In genomic region chr4:140092094-140092820, GRCh38 we compare ENCODE assay signal across 8 cellular contexts.
DNase-seq lines count a peak whose midpoint lies in the region; ATAC-seq and TF ChIP-seq lines count a peak whose summit lies in the region.

No MANE protein-coding gene starts in this region.

- H3K36me3 ChIP-seq in HUES64 (ENCODE audit: insufficient read depth, low read length) = no peaks in the 10 kb centered on the region
- no peaks in the 10 kb centered on the region for H3K36me3 ChIP-seq in Peyer's patch
- H3K36me3 ChIP-seq in esophagus (ENCODE audit: control insufficient read depth in 2 of 2, insufficient read depth in 2 of 2, low read length in 1 of 2) = no peaks in the 10 kb centered on the region

- H3K4me3 ChIP-seq in AG04449 (ENCODE audit: low read depth, low read length) (peak overlapping the region; percentile 39), HUES64 (ENCODE audit: low read length) (peak overlapping the region; percentile 33), Peyer's patch (peak overlapping the region in 3 of 4 donors; percentile 1 to 42 (median 37)), esophagus (ENCODE audit: low read depth in 1 of 2, low read length in 2 of 2) (peak overlapping the region; percentile 17 to 43)

- H3K9me3 ChIP-seq in HUES64 (ENCODE audit: insufficient read depth, low read depth, low read length) (no peaks in the 10 kb centered on the region), Peyer's patch (no peaks in the 10 kb centered on the region), esophagus (ENCODE audit: control insufficient read depth in 2 of 2, insufficient read depth in 1 of 2, low read depth in 1 of 2, low read length in 1 of 2) (no peaks in the 10 kb centered on the region)

- no peak for TF ChIP-seq POLR2A in Peyer's patch (IDR thresholded peaks at IDR 0.05)

- POLR2A ChIA-PET in AG04449 (lab: Yijun Ruan, JAX) = no interaction called here
- POLR2A ChIA-PET in naive thymus-derived CD8-positive, alpha-beta T cell (lab: Charles Lee) = interaction anchor here (1.2 to 4.0 kb wide), 2 partner anchors 21 to 43 kb away, joined by 5 to 24 read pairs; no protein-coding TSS in a partner anchor

- 10% methylated on average over 21 of the region's 23 CpGs for WGBS in HUES64
- 36% methylated on average over 23 of the region's 23 CpGs for WGBS in esophagus, 2 donors

- H3K36me3 Mint-ChIP-seq in naive thymus-derived CD8-positive, alpha-beta T cell = no peaks in the 10 kb centered on the region

- H3K27ac ChIP-seq in HUES64 (ENCODE audit: low read depth, low read length) = peak overlapping the region; percentile 50; the same call in 1 of the 2 replicates
- peak overlapping the region in 3 of 4 donors; percentile 9 to 72 (median 64) for H3K27ac ChIP-seq in Peyer's patch
- H3K27ac ChIP-seq in esophagus (ENCODE audit: low read depth in 2 of 2, low read length in 1 of 2) = peak overlapping the region; percentile 70

- peaks cover 0 to 2% (median 0%) of the 10 kb centered on the region in 5 donors for H3K27me3 Mint-ChIP-seq in naive thymus-derived CD8-positive, alpha-beta T cell

- CTCF ChIA-PET in AG04449 (lab: Yijun Ruan, JAX) = no interaction called here

- no peak for DNase-seq in AG04449 (ENCODE audit: low read depth, low spot score)
- DNase-seq in Peyer's patch = peak; percentile 17 to 71 (median 68)
- DNase-seq in naive thymus-derived CD8-positive, alpha-beta T cell = no peak
- no peak for DNase-seq in effector CD8-positive, alpha-beta T cell (lab: John Stamatoyannopoulos, UW)

- TF ChIP-seq CTCF in AG04449 (IDR thresholded peaks at IDR 0.05; ENCODE audit: insufficient read depth, low read length, missing control alignments) (no peak), Peyer's patch (IDR thresholded peaks at IDR 0.05) (no peak)

- H3K4me3 Mint-ChIP-seq in naive thymus-derived CD8-positive, alpha-beta T cell = peak overlapping the region in 8 of 10 donors; percentile 21 to 71 (median 54)

- no peak overlapping the region for H3K9ac ChIP-seq in HUES64 (ENCODE audit: low read depth, low read length)

- H3K9me3 Mint-ChIP-seq in naive thymus-derived CD8-positive, alpha-beta T cell = no peaks in the 10 kb centered on the region

- no peak for ATAC-seq in naive thymus-derived CD8-positive, alpha-beta T cell
- ATAC-seq in HG03565 (IDR thresholded peaks at IDR 0.05; ENCODE audit: unreplicated experiment) (no peak), HG02623 (IDR thresholded peaks at IDR 0.05; ENCODE audit: unreplicated experiment) (no peak)

- peak overlapping the region in 8 of 10 donors; percentile 35 to 72 (median 48) for H3K27ac Mint-ChIP-seq in naive thymus-derived CD8-positive, alpha-beta T cell

- H3K27me3 ChIP-seq in HUES64 (ENCODE audit: insufficient read depth, low read length) (no peaks in the 10 kb centered on the region), Peyer's patch (no peaks in the 10 kb centered on the region), esophagus (ENCODE audit: control insufficient read depth in 1 of 2, insufficient read depth in 2 of 2, low read length in 2 of 2) (no peaks in the 10 kb centered on the region)

- H3K4me1 Mint-ChIP-seq in naive thymus-derived CD8-positive, alpha-beta T cell = peaks cover 36 to 54% (median 45%) of the 10 kb centered on the region in 4 donors

- H3K4me1 ChIP-seq in HUES64 (ENCODE audit: insufficient read depth, low read length) (peaks cover 59% of the 10 kb centered on the region), Peyer's patch (peaks cover 0 to 15% (median 2%) of the 10 kb centered on the region in 4 donors), esophagus (ENCODE audit: control insufficient read depth in 2 of 2, insufficient read depth in 2 of 2, low read length in 1 of 2) (peaks cover 0 to 5% of the 10 kb centered on the region in 2 donors)

Comparison
In these comparisons a context has a peak if more than half of its experiments do, and no peak if none do; other contexts are left out.
1. DNase-seq: peak in Peyer's patch (3 of 3); none in AG04449 (single experiment), naive thymus-derived CD8-positive, alpha-beta T cell (0 of 10) and effector CD8-positive, alpha-beta T cell (single experiment).
2. Peak in every context shown above with its lines, with median percentiles within 50 percentile points of each other: H3K4me3 ChIP-seq and H3K27ac ChIP-seq.